Comparison of ENCODE assay signal across 30 cellular contexts in genomic region chr16:3948378-3948995, GRCh38.
A peak's percentile ranks its signal among the peaks of the same experiment; 100 is the strongest.
DNase-seq lines count a peak whose midpoint lies in the region; ATAC-seq and TF ChIP-seq lines count a peak whose summit lies in the region.
"Had no signal": no experiment of that assay in that cellular context is flagged by ENCODE, and none has a peak within 500 bp of the region (broad histone marks: within the 10 kb centered on the region; RNA-seq: fewer than 3 reads in every experiment).

No MANE protein-coding gene starts in this region.

- no peak overlapping the region for H3K4me3 ChIP-seq in BLaER1 treated with 17β-estradiol and CSF1 and Interleukin-3, amounts not matched to agents 10 nM and 100 nM
- H3K4me3 ChIP-seq in SJCRH30: peak overlapping the region; percentile 60
- H3K4me3 ChIP-seq in fibroblast of the aortic adventitia (ENCODE audit: low read depth, low read length): peak overlapping the region; percentile 62
- no peak overlapping the region for H3K4me3 ChIP-seq in colonic mucosa
- H3K4me3 ChIP-seq: BLaER1, GM12878, mucosa of descending colon, right lobe of liver had no signal

- no peak for TF ChIP-seq POLR2A in GM18505 (IDR thresholded peaks at IDR 0.05; ENCODE audit: borderline replicate concordance, extremely low read depth, insufficient read depth, insufficient read length)

- no peaks in the 10 kb centered on the region for H3K36me3 ChIP-seq in BLaER1 treated with 17β-estradiol and CSF1 and Interleukin-3, amounts not matched to agents 10 nM and 100 nM
- H3K36me3 ChIP-seq in SJCRH30: no peaks in the 10 kb centered on the region; the same call in 1 of the 2 replicates
- H3K36me3 ChIP-seq in colonic mucosa: no peaks in the 10 kb centered on the region
- H3K36me3 ChIP-seq: BLaER1, right lobe of liver had no signal

- no peak overlapping the region for H3K9ac ChIP-seq in BLaER1 treated with 17β-estradiol and CSF1 and Interleukin-3, amounts not matched to agents 10 nM and 100 nM
- H3K9ac ChIP-seq in colonic mucosa (ENCODE audit: low read depth in 2 of 2, low read length in 2 of 2): no peak overlapping the region
- H3K9ac ChIP-seq: BLaER1, parathyroid adenoma, SK-N-SH had no signal

- no peak for TF ChIP-seq CTCF in fibroblast of the aortic adventitia (IDR thresholded peaks at IDR 0.05; ENCODE audit: insufficient read depth, low read length)
- TF ChIP-seq CTCF in colonic mucosa (IDR thresholded peaks at IDR 0.05): no peak

- no peak for DNase-seq in SJCRH30
- DNase-seq in fibroblast of the aortic adventitia (ENCODE audit: low read depth): no peak
- DNase-seq in posterior vena cava (ENCODE audit: low spot score): peak; percentile 29
- no peak for DNase-seq in activated naive CD4-positive, alpha-beta T cell treated with anti-CD3 and anti-CD28 coated beads, Interleukin-2, amount 50 U/mL, for 16 hours
- DNase-seq in colonic mucosa: no peak
- DNase-seq in hypothalamus (lab: John Stamatoyannopoulos, UW): no peak
- DNase-seq: ACHN; activated B cell treated with CpG ODN at 0.5 μM for 24 hours; activated CD4-positive, alpha-beta T cell treated with anti-CD3 and anti-CD28 coated beads, Interleukin-2, amount 50 U/mL, for 1 hour; activated naive CD4-positive, alpha-beta T cell; activated T-cell treated with anti-CD3 and anti-CD28 coated beads, Interleukin-2, amount 50 U/mL, for 24 hours; effector CD8-positive, alpha-beta T cell; EL; H9; Kasumi-1; kidney glomerular epithelial cell; mucosa of descending colon; NCI-H1417 treated with DMSO at 0.1 percent for 48 hours; NCI-H2029 treated with DMSO at 0.1 percent for 48 hours; NCI-H524; right lobe of liver; SK-N-SH; stimulated activated CD4-positive, alpha-beta T cell treated with anti-CD3 and anti-CD28 coated beads, Interleukin-4, amount 100 ng/mL, for 1 hour; trophoblast cell had no signal

- no peaks in the 10 kb centered on the region for H3K27me3 ChIP-seq in BLaER1 treated with 17β-estradiol and CSF1 and Interleukin-3, amounts not matched to agents 10 nM and 100 nM
- H3K27me3 ChIP-seq in SJCRH30 (no peaks in the 10 kb centered on the region), colonic mucosa (no peaks in the 10 kb centered on the region)
- H3K27me3 ChIP-seq: BLaER1, right lobe of liver had no signal

- no peak overlapping the region for H3K27ac ChIP-seq in BLaER1 treated with 17β-estradiol and CSF1 and Interleukin-3, amounts not matched to agents 10 nM and 100 nM
- H3K27ac ChIP-seq in SJCRH30 (peak overlapping the region; percentile 98), colonic mucosa (no peak overlapping the region)
- H3K27ac ChIP-seq: foreskin keratinocyte, parathyroid adenoma, right lobe of liver had no signal

- intact Hi-C loops in posterior vena cava (cut with DNase I) (no loop called here), colonic mucosa (cut with DNase I) (no loop called here)

- H3K4me1 ChIP-seq in BLaER1 treated with 17β-estradiol and CSF1 and Interleukin-3, amounts not matched to agents 10 nM and 100 nM: peaks cover 20 to 55% (median 46%) of the 10 kb centered on the region in 10 experiments
- H3K4me1 ChIP-seq in SJCRH30 (peaks cover 50% of the 10 kb centered on the region), colonic mucosa (no peaks in the 10 kb centered on the region)
- H3K4me1 ChIP-seq: foreskin keratinocyte, right lobe of liver had no signal

- ATAC-seq in GM18505 (IDR thresholded peaks at IDR 0.05; ENCODE audit: unreplicated experiment): no peak
- ATAC-seq: foreskin keratinocyte, GM12878, mucosa of descending colon had no signal

- H3K4me2 ChIP-seq in BLaER1 treated with 17β-estradiol and CSF1 and Interleukin-3, amounts not matched to agents 10 nM and 100 nM: peak overlapping the region in 6 of 11 experiments; percentile 49 to 79 (median 63); a peak in 6 of 22 replicates
- H3K4me2 ChIP-seq: SK-N-SH had no signal

- no peaks in the 10 kb centered on the region for H4K20me1 ChIP-seq in BLaER1 treated with 17β-estradiol and CSF1 and Interleukin-3, amounts not matched to agents 10 nM and 100 nM
- H4K20me1 ChIP-seq: BLaER1 had no signal

- peaks cover 0 to 7% (median 3%) of the 10 kb centered on the region in 11 experiments; a peak in 17 of 22 replicates for H3K9me3 ChIP-seq in BLaER1 treated with 17β-estradiol and CSF1 and Interleukin-3, amounts not matched to agents 10 nM and 100 nM (replicated peaks in 1 of 11)
- H3K9me3 ChIP-seq in SJCRH30 (replicated peaks) (no peaks in the 10 kb centered on the region), colonic mucosa (no peaks in the 10 kb centered on the region)
- H3K9me3 ChIP-seq: mucosa of descending colon, right lobe of liver, SK-N-SH had no signal

Comparison
In these comparisons a context has a peak if more than half of its experiments do, and no peak if none do; other contexts are left out.
1. H3K4me3 ChIP-seq: peak in SJCRH30 (single experiment) and fibroblast of the aortic adventitia (single experiment); none in BLaER1 treated with 17β-estradiol and CSF1 and Interleukin-3, amounts not matched to agents 10 nM and 100 nM (0 of 10) and colonic mucosa (single experiment).